In the genomic region with DNA sequence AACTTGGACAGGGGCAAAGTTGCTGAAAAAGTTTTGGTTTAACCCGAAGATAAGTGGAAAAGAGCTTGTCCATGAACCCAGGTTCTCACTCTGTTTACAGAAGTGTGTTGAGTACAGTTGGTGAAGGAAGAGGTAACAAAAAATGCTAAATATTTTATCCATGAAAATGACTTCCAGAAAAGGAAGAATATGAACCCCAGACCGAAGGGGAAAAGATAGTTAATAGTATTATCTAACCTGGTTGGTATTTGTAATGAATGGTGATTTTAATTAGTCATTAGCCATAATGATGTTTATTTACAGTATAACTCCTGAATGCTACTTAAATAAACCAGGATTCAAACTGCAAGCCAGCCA, we compare ENCODE assay signal across 8 cellular contexts. TPM values are rescaled to one million over a fixed set of nuclear protein-coding genes. Genes with fewer than 3 reads are reported as not detected.
A peak's percentile ranks its signal among the peaks of the same experiment; 100 is the strongest.
DNase-seq lines count a peak whose midpoint lies in the region; ATAC-seq and TF ChIP-seq lines count a peak whose summit lies in the region.

No MANE protein-coding gene starts in this region.

- POLR2A ChIA-PET in AG04449 (lab: Yijun Ruan, JAX) = interaction anchor here (0.5 to 3.3 kb wide), 7 partner anchors 10 to 275 kb away, joined by 3 to 27 read pairs (median 3); no protein-coding TSS in a partner anchor

- peaks cover 33% of the 10 kb centered on the region for H3K4me1 ChIP-seq in mononuclear cell (ENCODE audit: insufficient read depth, low read length)

- peak overlapping the region; percentile 61 for H3K4me3 ChIP-seq in AG04449 (ENCODE audit: low read depth, low read length)
- peak overlapping the region; percentile 13 to 68 for H3K4me3 ChIP-seq in cardiac fibroblast (replicated peaks in 1 of 2; ENCODE audit: low read depth in 2 of 2, low read length in 2 of 2)
- H3K4me3 ChIP-seq in mononuclear cell (ENCODE audit: low read length) = peak overlapping the region; percentile 66

- H3K9me3 ChIP-seq in mononuclear cell (ENCODE audit: low read depth, low read length) = no peaks in the 10 kb centered on the region

- no peaks in the 10 kb centered on the region for H3K27me3 Mint-ChIP-seq in IgD-negative memory B cell

- H3K4me1 Mint-ChIP-seq in IgD-negative memory B cell = peaks cover 20 to 25% (median 25%) of the 10 kb centered on the region in 3 donors

- CTCF ChIA-PET in AG04449 (lab: Yijun Ruan, JAX) = interaction anchor here (1.0 to 1.4 kb wide), 2 partner anchors 17 to 98 kb away, joined by 3 to 5 read pairs; no protein-coding TSS in a partner anchor

- H3K27me3 ChIP-seq in mononuclear cell (ENCODE audit: insufficient read depth, low read length) = no peaks in the 10 kb centered on the region

- DNase-seq in AG04449 (ENCODE audit: low read depth, low spot score) = no peak
- DNase-seq in cardiac fibroblast (ENCODE audit: low read depth in 2 of 2) = no peak
- no peak for DNase-seq in NCI-H1436 treated with DMSO at 0.1 percent for 48 hours (lab: John Stamatoyannopoulos, UW)
- no peak for DNase-seq in activated CD4-positive, CD25-positive, alpha-beta regulatory T cell (lab: John Stamatoyannopoulos, UW)

- no peaks in the 10 kb centered on the region for H3K9me3 Mint-ChIP-seq in IgD-negative memory B cell

- H3K27ac Mint-ChIP-seq in IgD-negative memory B cell = peak overlapping the region; percentile 89 to 97 (median 92)

- peak overlapping the region; percentile 93 to 99 (median 98) for H3K4me3 Mint-ChIP-seq in IgD-negative memory B cell

- TF ChIP-seq CTCF in AG04449 (IDR thresholded peaks at IDR 0.05; ENCODE audit: insufficient read depth, low read length, missing control alignments) (no peak), cardiac fibroblast (IDR thresholded peaks at IDR 0.05; ENCODE audit: low read depth, low read length) (no peak)

- ATAC-seq in HG02642 (IDR thresholded peaks at IDR 0.05; ENCODE audit: poor library complexity, unreplicated experiment) = no peak
- ATAC-seq in HG02588 (IDR thresholded peaks at IDR 0.05; ENCODE audit: unreplicated experiment) = no peak

- peaks cover 4% of the 10 kb centered on the region for H3K36me3 Mint-ChIP-seq in IgD-negative memory B cell

RNA-seq across cellular contexts. Expression of gene TMEM106A, which starts 0.6 kb away (rescaled TPM):
- polyA plus RNA-seq in IgD-negative memory B cell = 10.4 TPM
- 3.9 TPM for total RNA-seq in mononuclear cell

RNA-seq across cellular contexts. Expression of gene CCDC200, which starts 17.3 kb away (rescaled TPM):
- polyA plus RNA-seq in IgD-negative memory B cell = 3.0 TPM
- 0.31 TPM for total RNA-seq in mononuclear cell

RNA-seq across cellular contexts. Expression of gene RNU2-1, which starts 22.7 kb away (rescaled TPM):
- not detected for polyA plus RNA-seq in IgD-negative memory B cell
- not detected for total RNA-seq in mononuclear cell

RNA-seq across cellular contexts. Expression of gene NBR1, which starts 40.1 kb away (rescaled TPM):
- 45.1 TPM for polyA plus RNA-seq in IgD-negative memory B cell
- 34.3 TPM for total RNA-seq in mononuclear cell
